Comparison of ENCODE assay signal across 1 cellular context in the genomic region with DNA sequence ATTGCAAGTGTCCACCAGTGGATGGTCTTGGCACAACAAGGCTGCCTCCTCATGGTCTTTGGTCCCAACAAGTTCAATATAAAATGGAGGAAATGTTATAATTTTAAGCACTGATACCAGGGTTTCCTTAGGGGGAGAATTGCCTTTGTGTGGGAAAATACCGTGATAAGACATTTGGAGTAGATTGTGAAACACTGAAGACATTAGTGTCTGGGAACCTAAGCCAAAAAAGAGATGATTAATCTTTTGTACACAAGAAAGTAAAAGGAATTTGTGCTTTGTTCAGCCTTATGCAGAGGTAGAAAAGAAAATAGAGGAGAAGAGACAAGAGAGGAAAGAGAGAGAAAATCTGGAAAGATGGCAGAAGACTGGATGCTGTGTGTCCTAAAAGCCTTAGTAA.
A peak's percentile ranks its signal among the peaks of the same experiment; 100 is the strongest.
TF ChIP-seq lines count a peak whose summit lies in the region.

No MANE protein-coding gene starts in this region.

TF ChIP-seq in SK-N-SH treated with all-trans-retinoic acid at 6 μM for 48 hours, 23 proteins besides CTCF, POLR2A, EP300 and RAD21 (continued from another document):
- TF ChIP-seq POU6F1 (CRISPR knock-in tag; IDR thresholded peaks at IDR 0.05; ENCODE audit: borderline replicate concordance, low read depth) (no peak), ZFP3 (CRISPR knock-in tag; IDR thresholded peaks at IDR 0.05) (0 out of 2 replicates have a peak, but pooled peaks have one; percentile 9)
